ENCODE assay signal across 9 cellular contexts in the genomic region with DNA sequence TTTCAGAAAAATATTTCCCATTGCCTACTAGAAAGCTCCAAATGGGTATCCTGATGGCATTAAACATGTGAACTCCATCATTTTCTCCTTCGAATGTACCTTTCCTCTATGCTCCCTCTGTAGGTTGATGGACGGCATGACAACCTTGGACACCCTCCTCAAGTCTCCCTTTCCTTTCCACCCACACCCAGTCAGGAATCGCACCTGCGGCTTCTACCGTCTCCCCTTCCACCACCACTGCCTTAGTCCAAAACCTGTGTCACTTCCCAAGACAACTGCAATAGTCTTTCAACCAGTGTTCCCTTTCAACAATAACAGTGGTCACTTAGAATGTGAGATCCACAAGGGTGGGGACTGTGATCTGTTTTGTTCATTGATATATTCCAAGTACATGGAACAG.
DNase-seq lines count a peak whose midpoint lies in the region; TF ChIP-seq lines count a peak whose summit lies in the region.
"Had no signal": no experiment of that assay in that cellular context is flagged by ENCODE, and none has a peak within 500 bp of the region (broad histone marks: within the 10 kb centered on the region; RNA-seq: fewer than 3 reads in every experiment).

No MANE protein-coding gene starts in this region.

- intact Hi-C loops in activated CD4-positive, alpha-beta memory T cell treated with anti-CD3 and anti-CD28 coated beads for 36 hours (cut with micrococcal nuclease): loop anchor here (10.0 kb wide), 1 partner anchor 500 kb away; no protein-coding TSS in a partner anchor

- no peaks in the 10 kb centered on the region for H3K36me3 Mint-ChIP-seq in activated naive CD8-positive, alpha-beta T cell treated with anti-CD3 and anti-CD28 coated beads for 36 hours
- no peaks in the 10 kb centered on the region for H3K36me3 Mint-ChIP-seq in immature natural killer cell
- H3K36me3 Mint-ChIP-seq in activated CD4-positive, alpha-beta memory T cell treated with anti-CD3 and anti-CD28 coated beads for 36 hours: no peaks in the 10 kb centered on the region

- no peak overlapping the region for H3K27ac Mint-ChIP-seq in activated naive CD8-positive, alpha-beta T cell treated with anti-CD3 and anti-CD28 coated beads for 36 hours
- no peak overlapping the region for H3K27ac Mint-ChIP-seq in immature natural killer cell
- H3K27ac Mint-ChIP-seq in activated CD4-positive, alpha-beta memory T cell treated with anti-CD3 and anti-CD28 coated beads for 36 hours: no peak overlapping the region

- POLR2A ChIA-PET in activated CD4-positive, alpha-beta memory T cell treated with anti-CD3 and anti-CD28 coated beads for 36 hours (lab: Charles Lee): no interaction called here

- CTCF ChIA-PET in activated CD4-positive, alpha-beta memory T cell treated with anti-CD3 and anti-CD28 coated beads for 36 hours (lab: Charles Lee): interaction anchor here (0.8 to 2.7 kb wide), 5 partner anchors 15 to 500 kb away, joined by 3 to 13 read pairs (median 4); no protein-coding TSS in a partner anchor

- no peak overlapping the region for H3K4me3 ChIP-seq in NB4 (ENCODE audit: low read depth, low read length)

- DNase-seq in NCI-H1417 (lab: John Stamatoyannopoulos, UW) (peak in 2 of 3 experiments; percentile 16 to 56), NCI-H1417 treated with DMSO at 0.1 percent for 48 hours (lab: John Stamatoyannopoulos, UW) (no peak), NB4 (ENCODE audit: low read depth) (peak; percentile 13), dermis blood vessel endothelial cell (peak; percentile 61), renal cortical epithelial cell (ENCODE audit: low read depth) (peak; percentile 52), immature natural killer cell (no peak)
- no peak for DNase-seq in activated naive CD8-positive, alpha-beta T cell treated with anti-CD3 and anti-CD28 coated beads for 36 hours
- DNase-seq in activated CD4-positive, alpha-beta memory T cell treated with anti-CD3 and anti-CD28 coated beads for 36 hours: no peak
- DNase-seq: left cardiac atrium had no signal

- peaks cover 6% of the 10 kb centered on the region for H3K4me1 Mint-ChIP-seq in activated naive CD8-positive, alpha-beta T cell treated with anti-CD3 and anti-CD28 coated beads for 36 hours
- no peaks in the 10 kb centered on the region for H3K4me1 Mint-ChIP-seq in immature natural killer cell
- peaks cover 11% of the 10 kb centered on the region for H3K4me1 Mint-ChIP-seq in activated CD4-positive, alpha-beta memory T cell treated with anti-CD3 and anti-CD28 coated beads for 36 hours (ENCODE audit: low read depth)

- no peaks in the 10 kb centered on the region for H3K9me3 Mint-ChIP-seq in activated naive CD8-positive, alpha-beta T cell treated with anti-CD3 and anti-CD28 coated beads for 36 hours
- peaks cover 0 to 1% (median 0%) of the 10 kb centered on the region in 6 donors for H3K9me3 Mint-ChIP-seq in immature natural killer cell
- H3K9me3 Mint-ChIP-seq in activated CD4-positive, alpha-beta memory T cell treated with anti-CD3 and anti-CD28 coated beads for 36 hours: no peaks in the 10 kb centered on the region

- H3K27me3 Mint-ChIP-seq in activated naive CD8-positive, alpha-beta T cell treated with anti-CD3 and anti-CD28 coated beads for 36 hours: no peaks in the 10 kb centered on the region
- peaks cover 0 to 6% (median 2%) of the 10 kb centered on the region in 3 donors for H3K27me3 Mint-ChIP-seq in immature natural killer cell (ENCODE audit: low read depth in 3 of 3)
- no peaks in the 10 kb centered on the region for H3K27me3 Mint-ChIP-seq in activated CD4-positive, alpha-beta memory T cell treated with anti-CD3 and anti-CD28 coated beads for 36 hours

- no peak overlapping the region for H3K4me3 Mint-ChIP-seq in activated naive CD8-positive, alpha-beta T cell treated with anti-CD3 and anti-CD28 coated beads for 36 hours
- H3K4me3 Mint-ChIP-seq in immature natural killer cell: no peak overlapping the region
- H3K4me3 Mint-ChIP-seq in activated CD4-positive, alpha-beta memory T cell treated with anti-CD3 and anti-CD28 coated beads for 36 hours: no peak overlapping the region

- TF ChIP-seq POLR2A in NB4 (IDR thresholded peaks at IDR 0.05; ENCODE audit: extremely low read depth, insufficient read length): no peak

- peak; percentile 46 for TF ChIP-seq CTCF in NB4 (IDR thresholded peaks at IDR 0.05; ENCODE audit: low read depth, low read length)

Comparison
In these comparisons a context has a peak if more than half of its experiments do, and no peak if none do; other contexts are left out.
1. DNase-seq: peak in NCI-H1417 (2 of 3), NB4 (single experiment), dermis blood vessel endothelial cell (single experiment) and renal cortical epithelial cell (single experiment); none in NCI-H1417 treated with DMSO at 0.1 percent for 48 hours (single experiment), activated naive CD8-positive, alpha-beta T cell treated with anti-CD3 and anti-CD28 coated beads for 36 hours (single experiment), immature natural killer cell (0 of 3) and activated CD4-positive, alpha-beta memory T cell treated with anti-CD3 and anti-CD28 coated beads for 36 hours (single experiment).